In genomic region chr1:243791586-243792267, GRCh38 we compare ENCODE assay signal across 19 cellular contexts. TPM values are rescaled to one million over a fixed set of nuclear protein-coding genes. Genes with fewer than 3 reads are reported as not detected.
DNase-seq lines count a peak whose midpoint lies in the region; ATAC-seq, FAIRE-seq and TF ChIP-seq lines count a peak whose summit lies in the region.
"Had no signal": no experiment of that assay in that cellular context is flagged by ENCODE, and none has a peak within 500 bp of the region (broad histone marks: within the 10 kb centered on the region; RNA-seq: fewer than 3 reads in every experiment).

No MANE protein-coding gene starts in this region.

- TF ChIP-seq POLR2A in endothelial cell of umbilical vein (IDR thresholded peaks at IDR 0.05; ENCODE audit: low read depth, low read length) (no peak), spleen (IDR thresholded peaks at IDR 0.05) (no peak), erythroblast (IDR thresholded peaks at IDR 0.05; ENCODE audit: low read length) (no peak)

- no peaks in the 10 kb centered on the region for H3K9me1 ChIP-seq in endothelial cell of umbilical vein (replicated peaks; ENCODE audit: control insufficient read depth, extremely low read depth, insufficient read depth, low read length)

- H3K27ac ChIP-seq in GM23248: no peak overlapping the region
- peak overlapping the region; percentile 63 for H3K27ac ChIP-seq in endothelial cell of umbilical vein (ENCODE audit: insufficient read depth, low read depth, low read length)
- peak overlapping the region; percentile 26 to 55 for H3K27ac ChIP-seq in left lung
- H3K27ac ChIP-seq in spleen: peak overlapping the region in 6 of 8 donors; percentile 9 to 65 (median 61)
- H3K27ac ChIP-seq: epithelial cell of prostate had no signal

- H3K27ac Mint-ChIP-seq in naive thymus-derived CD8-positive, alpha-beta T cell: peak overlapping the region in 1 of 10 donors; percentile 41
- no peak overlapping the region for H3K27ac Mint-ChIP-seq in stimulated activated naive B cell treated with anti-CD40 and anti-IgM and Interleukin-4, amounts not matched to agents 10 μg/mL and 1 μg/mL and 100 μg/mL, for 72 hours
- H3K27ac Mint-ChIP-seq: activated T-helper 2 cell treated with anti-CD3 and anti-CD28 coated beads, Interferon-gamma antibody, Interleukin-2, Interleukin-4, amounts not matched to agents 10 μg/mL and 5 μg/mL and 100 μg/mL, durations not matched to agents 14 hours and 24 hours and 36 hours; nephron had no signal

- POLR2A ChIA-PET in endothelial cell of umbilical vein (lab: Charles Lee): no interaction called here
- POLR2A ChIA-PET in naive thymus-derived CD8-positive, alpha-beta T cell (lab: Charles Lee): no interaction called here

- H3K9ac ChIP-seq in GM23248: no peak overlapping the region
- H3K9ac ChIP-seq in endothelial cell of umbilical vein (replicated peaks; ENCODE audit: extremely low read depth, insufficient read depth, low read length): no peak overlapping the region

- peaks cover 9 to 25% (median 10%) of the 10 kb centered on the region in 3 donors for H3K36me3 Mint-ChIP-seq in naive thymus-derived CD8-positive, alpha-beta T cell
- H3K36me3 Mint-ChIP-seq in stimulated activated naive B cell treated with anti-CD40 and anti-IgM and Interleukin-4, amounts not matched to agents 10 μg/mL and 1 μg/mL and 100 μg/mL, for 72 hours: peaks cover 16 to 22% of the 10 kb centered on the region in 2 donors

- peak; percentile 12 for DNase-seq in GM23248
- DNase-seq in endothelial cell of umbilical vein (ENCODE audit: low read depth, low spot score): peak; percentile 88
- no peak for DNase-seq in left lung
- DNase-seq in spleen: no peak
- DNase-seq in erythroblast (lab: John Stamatoyannopoulos, UW): no peak
- DNase-seq in naive thymus-derived CD8-positive, alpha-beta T cell: no peak
- DNase-seq in stimulated activated naive B cell treated with anti-CD40 and anti-IgM and Interleukin-4, amounts not matched to agents 10 μg/mL and 1 μg/mL and 100 μg/mL, for 72 hours: no peak
- DNase-seq: activated CD4-positive, alpha-beta T cell treated with anti-CD3 and anti-CD28 coated beads, Interleukin-2, amount 50 U/mL, for 4 hours; DMS153; NCI-H1417; NCI-H446 treated with DMSO at 0.1 percent for 48 hours; stimulated activated CD4-positive, alpha-beta T cell treated with anti-CD3 and anti-CD28 coated beads, Interleukin-12 subunit alpha, Interleukin-12 subunit beta, amount 100 ng/mL, for 4 hours; T-helper 1 cell had no signal

- no peak overlapping the region for H3K4me3 Mint-ChIP-seq in naive thymus-derived CD8-positive, alpha-beta T cell
- H3K4me3 Mint-ChIP-seq in stimulated activated naive B cell treated with anti-CD40 and anti-IgM and Interleukin-4, amounts not matched to agents 10 μg/mL and 1 μg/mL and 100 μg/mL, for 72 hours: no peak overlapping the region
- H3K4me3 Mint-ChIP-seq: nephron had no signal

- H3F3A ChIP-seq in GM23248 (ENCODE audit: insufficient read depth): no peaks in the 10 kb centered on the region

- CTCF ChIA-PET in endothelial cell of umbilical vein (lab: Charles Lee): interaction anchor here (1.1 to 2.1 kb wide), 5 partner anchors 8 to 43 kb away, joined by 3 to 8 read pairs (median 4); no protein-coding TSS in a partner anchor

- H2AFZ ChIP-seq in GM23248: no peak overlapping the region
- H2AFZ ChIP-seq in endothelial cell of umbilical vein (ENCODE audit: low read depth, low read length): no peak overlapping the region

- in situ Hi-C loops in GM23248 (cut with MboI): no loop called here

- H3K36me3 ChIP-seq in GM23248 (ENCODE audit: low read depth) (no peaks in the 10 kb centered on the region), endothelial cell of umbilical vein (ENCODE audit: control insufficient read depth in 2 of 2, extremely low read depth in 1 of 2, insufficient read depth in 2 of 2, low read length in 2 of 2) (no peaks in the 10 kb centered on the region), left lung (no peaks in the 10 kb centered on the region), spleen (no peaks in the 10 kb centered on the region)

- H3K9me2 ChIP-seq in GM23248 (ENCODE audit: insufficient read depth): no peaks in the 10 kb centered on the region

- intact Hi-C loops in endothelial cell of umbilical vein (cut with micrococcal nuclease) (loop anchor here (2.0 kb wide), 1 partner anchor 51 kb away; no protein-coding TSS in a partner anchor), left lung (cut with DNase I) (no loop called here), spleen (cut with DNase I; ENCODE audit: low total_unique reads) (no loop called here)

- H3K4me3 ChIP-seq in GM23248 (no peak overlapping the region), endothelial cell of umbilical vein (replicated peaks in 1 of 3; ENCODE audit: insufficient read depth in 1 of 3, low read depth in 1 of 3, low read length in 3 of 3) (no peak overlapping the region), left lung (no peak overlapping the region), spleen (no peak overlapping the region)

- FAIRE-seq in endothelial cell of umbilical vein (lab: Jason Lieb, UNC): peak; percentile 53
- FAIRE-seq: urothelium cell line had no signal

- H3K4me1 Mint-ChIP-seq in naive thymus-derived CD8-positive, alpha-beta T cell: peaks cover 21 to 68% (median 60%) of the 10 kb centered on the region in 4 donors
- peaks cover 22 to 29% of the 10 kb centered on the region in 2 donors for H3K4me1 Mint-ChIP-seq in stimulated activated naive B cell treated with anti-CD40 and anti-IgM and Interleukin-4, amounts not matched to agents 10 μg/mL and 1 μg/mL and 100 μg/mL, for 72 hours

- dilution Hi-C loops in endothelial cell of umbilical vein (cut with MboI; ENCODE audit: extremely low pct_ligation_motif_present, low sequenced_read_pairs): no loop called here

- BruUV-seq in endothelial cell of umbilical vein (replicated peaks; lab: Mats Ljungman, UMichigan): no TSS peak

- H3K4me1 ChIP-seq in GM23248 (ENCODE audit: insufficient read depth) (peaks cover 20% of the 10 kb centered on the region; the same call in 1 of the 2 replicates), endothelial cell of umbilical vein (ENCODE audit: control insufficient read depth, extremely low read depth, insufficient read depth, low read length) (peaks cover 24% of the 10 kb centered on the region), left lung (peaks cover 2 to 27% of the 10 kb centered on the region in 2 donors), spleen (peaks cover 11 to 65% (median 28%) of the 10 kb centered on the region in 6 donors)

- H3K27me3 ChIP-seq in GM23248 (replicated peaks; ENCODE audit: insufficient read depth) (no peaks in the 10 kb centered on the region), endothelial cell of umbilical vein (ENCODE audit: control insufficient read depth in 2 of 2, insufficient read depth in 2 of 2, low read length in 2 of 2) (no peaks in the 10 kb centered on the region), left lung (no peaks in the 10 kb centered on the region), spleen (replicated peaks in 1 of 7) (no peaks in the 10 kb centered on the region)

- H3K4me2 ChIP-seq in GM23248 (ENCODE audit: unreplicated experiment) (peak overlapping the region; percentile 1), endothelial cell of umbilical vein (ENCODE audit: insufficient read depth, low read length) (peak overlapping the region; percentile 72)

- TF ChIP-seq CTCF in endothelial cell of umbilical vein (IDR thresholded peaks at IDR 0.05; ENCODE audit: extremely low read depth in 1 of 2, insufficient read depth in 1 of 2, low read depth in 1 of 2, low read length in 2 of 2) (no peak), left lung (IDR thresholded peaks at IDR 0.05) (no peak), spleen (IDR thresholded peaks at IDR 0.05 in 8 of 11, conservative IDR thresholded peaks at IDR 0.05 in 3 of 11) (no peak)

- H3K9me3 ChIP-seq in GM23248 (ENCODE audit: low read depth) (no peaks in the 10 kb centered on the region), endothelial cell of umbilical vein (replicated peaks; ENCODE audit: control insufficient read depth, insufficient read depth, low read length) (no peaks in the 10 kb centered on the region), left lung (no peaks in the 10 kb centered on the region), spleen (no peaks in the 10 kb centered on the region)

- H3K79me2 ChIP-seq in GM23248 (ENCODE audit: insufficient read depth) (peaks cover 98% of the 10 kb centered on the region), endothelial cell of umbilical vein (ENCODE audit: control insufficient read depth, insufficient read depth, low read length) (peaks cover 40% of the 10 kb centered on the region)

- ATAC-seq in left lung: no peak
- ATAC-seq in naive thymus-derived CD8-positive, alpha-beta T cell: no peak
- ATAC-seq in stimulated activated naive B cell treated with anti-CD40 and anti-IgM and Interleukin-4, amounts not matched to agents 10 μg/mL and 1 μg/mL and 100 μg/mL, for 72 hours (replicated peaks): no peak
- ATAC-seq in GM19023 (IDR thresholded peaks at IDR 0.05; ENCODE audit: unreplicated experiment): no peak
- ATAC-seq: Panc1 had no signal

- H3K9me3 Mint-ChIP-seq in naive thymus-derived CD8-positive, alpha-beta T cell: no peaks in the 10 kb centered on the region
- H3K9me3 Mint-ChIP-seq in stimulated activated naive B cell treated with anti-CD40 and anti-IgM and Interleukin-4, amounts not matched to agents 10 μg/mL and 1 μg/mL and 100 μg/mL, for 72 hours: no peaks in the 10 kb centered on the region
- H3K9me3 Mint-ChIP-seq: activated T-helper 2 cell treated with anti-CD3 and anti-CD28 coated beads, Interferon-gamma antibody, Interleukin-2, Interleukin-4, amounts not matched to agents 10 μg/mL and 5 μg/mL and 100 μg/mL, durations not matched to agents 14 hours and 24 hours and 36 hours; nephron had no signal

- no peaks in the 10 kb centered on the region for H3K27me3 Mint-ChIP-seq in naive thymus-derived CD8-positive, alpha-beta T cell
- no peaks in the 10 kb centered on the region for H3K27me3 Mint-ChIP-seq in stimulated activated naive B cell treated with anti-CD40 and anti-IgM and Interleukin-4, amounts not matched to agents 10 μg/mL and 1 μg/mL and 100 μg/mL, for 72 hours

- H4K20me1 ChIP-seq in GM23248 (ENCODE audit: insufficient read depth) (no peaks in the 10 kb centered on the region), endothelial cell of umbilical vein (replicated peaks; ENCODE audit: control insufficient read depth, extremely low read depth, insufficient read depth, low read length) (no peaks in the 10 kb centered on the region)

- 47 to 52% methylated on average over 4 of the region's 4 CpGs for WGBS in GM23248 (ENCODE audit: low coverage in 1 of 2, low lambda C conversion rate in 2 of 2, missing lambda C conversion rate in 2 of 2), 2 experiments
- WGBS in spleen, 5 donors: 55 to 66% (median 62%) methylated on average over 4 of the region's 4 CpGs

RNA-seq across cellular contexts. Expression of gene AKT3, which starts 58.3 kb away (rescaled TPM):
- total RNA-seq in GM23248 (2014; rRNA removed; shearing (Covaris generic)): 27.7 and 31.2 TPM in 2 replicates
- polyA plus RNA-seq in GM23248 (2016; fragmentation: Nextera tagmentation; extraction: Ambion mirVana) (8.1 and 9.1 TPM in 2 replicates), endothelial cell of umbilical vein (18.2 and 20.6 TPM in 2 replicates), spleen (1 to 10 TPM; 4.3 to 7.4 (median 5.0) TPM)
- total RNA-seq in endothelial cell of umbilical vein (97.1 and 98.2 TPM in 2 replicates), left lung (10 to 100 TPM; 34.5 to 44.9 TPM), spleen (10 to 100 TPM; 39.9 to 91.3 (median 74.5) TPM)
- polyA plus RNA-seq in endothelial cell of umbilical vein (2011; cell fraction: cytosol; rRNA removed): 21.5 and 21.7 TPM in 2 replicates
- polyA plus RNA-seq in endothelial cell of umbilical vein (2011; cell fraction: nucleus; rRNA removed): 36.3 and 44.6 TPM in 2 replicates
- polyA plus RNA-seq in endothelial cell of umbilical vein (2012): 30.7 and 41.2 TPM in 2 replicates
- polyA minus RNA-seq in endothelial cell of umbilical vein: 42.2 and 44.8 TPM in 2 replicates
- polyA minus RNA-seq in endothelial cell of umbilical vein (2011; cell fraction: cytosol; rRNA and poly(A)+ RNA removed): 0.10 TPM
- polyA minus RNA-seq in endothelial cell of umbilical vein (2011; cell fraction: nucleus; rRNA and poly(A)+ RNA removed): 83.3 and 96.8 TPM in 2 replicates
- total RNA-seq in naive thymus-derived CD8-positive, alpha-beta T cell: 10 to 100 TPM; 79.0 to 86.5 TPM
- 1 to 10 TPM; 1.7 to 4.6 (median 2.8) TPM for polyA plus RNA-seq in naive thymus-derived CD8-positive, alpha-beta T cell

Comparison
In these comparisons a context has a peak if more than half of its experiments do, and no peak if none do; other contexts are left out.
1. DNase-seq: peak in GM23248 (single experiment) and endothelial cell of umbilical vein (single experiment); none in left lung (0 of 2), spleen (single experiment), erythroblast (0 of 2), naive thymus-derived CD8-positive, alpha-beta T cell (0 of 10) and stimulated activated naive B cell treated with anti-CD40 and anti-IgM and Interleukin-4, amounts not matched to agents 10 μg/mL and 1 μg/mL and 100 μg/mL, for 72 hours (single experiment).